Comparison of ENCODE assay signal across 9 cellular contexts in the genomic region with DNA sequence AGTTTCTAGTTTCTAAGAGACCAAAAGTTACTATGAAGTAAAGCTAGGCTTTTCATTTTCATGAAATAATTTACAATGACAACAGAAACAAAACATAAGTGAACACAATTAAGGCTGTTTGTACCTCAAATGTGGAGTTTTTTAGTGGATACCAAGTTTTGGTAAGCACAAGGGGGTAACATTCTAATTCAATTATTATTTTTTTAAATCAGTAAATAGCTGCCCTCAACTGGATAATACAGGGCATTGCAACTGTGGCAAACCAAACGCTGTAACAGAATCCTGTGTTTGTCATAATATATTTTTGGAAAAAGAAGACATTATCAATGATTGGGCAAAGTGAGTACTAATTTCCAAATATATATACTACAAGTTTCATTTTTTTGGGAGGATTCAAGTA.
DNase-seq lines count a peak whose midpoint lies in the region; ATAC-seq and TF ChIP-seq lines count a peak whose summit lies in the region.
"Had no signal": no experiment of that assay in that cellular context is flagged by ENCODE, and none has a peak within 500 bp of the region (broad histone marks: within the 10 kb centered on the region; RNA-seq: fewer than 3 reads in every experiment).

No MANE protein-coding gene starts in this region.

- peak in 1 of 2 donors; percentile 24 for DNase-seq in cardiac muscle cell (ENCODE audit: low read depth in 1 of 2, low spot score in 1 of 2)
- no peak for DNase-seq in Right ventricle myocardium inferior (ENCODE audit: missing footprints)
- DNase-seq in SK-N-MC (ENCODE audit: low read depth, low spot score), result no peak
- DNase-seq in heart right ventricle, result no peak
- no peak for DNase-seq in KBM-7
- no peak for DNase-seq in foreskin melanocyte
- DNase-seq in activated naive CD4-positive, alpha-beta T cell treated with anti-CD3 and anti-CD28 coated beads, Interleukin-2, amount 10 ng/mL, durations not matched to agents 7 days and 5 days, result no peak
- no peak for DNase-seq in OCI-M2 (lab: John Stamatoyannopoulos, UW; ENCODE audit: unreplicated experiment)

- H3K36me3 ChIP-seq in cardiac muscle cell (no peaks in the 10 kb centered on the region), SK-N-MC (ENCODE audit: insufficient read depth, low read length) (no peaks in the 10 kb centered on the region), heart right ventricle (no peaks in the 10 kb centered on the region)

- intact Hi-C loops in Right ventricle myocardium inferior (cut with DNase I) (loop anchor here (10.0 kb wide), 2 partner anchors 621 to 1271 kb away; partner anchors contain the start of gene GATB), heart right ventricle (cut with DNase I) (loop anchor here in 5 of 10 donors (5.0 to 10.0 kb wide), 8 partner anchors 271 to 1271 kb away; partner anchors contain the start of gene GATB (in 1 of the 5))

- H3K4me1 ChIP-seq in cardiac muscle cell (ENCODE audit: low read depth), result peaks cover 8% of the 10 kb centered on the region
- H3K4me1 ChIP-seq in heart right ventricle, result peaks cover 0 to 31% (median 9%) of the 10 kb centered on the region in 9 donors

- ATAC-seq in Right ventricle myocardium inferior (no peak), heart right ventricle (peak in 1 of 8 donors; percentile 47)
- ATAC-seq: naive thymus-derived CD8-positive, alpha-beta T cell had no signal

- H3K27ac Mint-ChIP-seq in activated naive CD4-positive, alpha-beta T cell treated with anti-CD3 and anti-CD28 coated beads, Interleukin-2, amount 10 ng/mL, durations not matched to agents 7 days and 5 days, result no peak overlapping the region

- no peaks in the 10 kb centered on the region for H3K27me3 Mint-ChIP-seq in activated naive CD4-positive, alpha-beta T cell treated with anti-CD3 and anti-CD28 coated beads, Interleukin-2, amount 10 ng/mL, durations not matched to agents 7 days and 5 days
- H3K27me3 Mint-ChIP-seq: naive thymus-derived CD8-positive, alpha-beta T cell had no signal

- H3K9me3 ChIP-seq in cardiac muscle cell (ENCODE audit: low read depth) (no peaks in the 10 kb centered on the region), SK-N-MC (ENCODE audit: low read depth, low read length) (no peaks in the 10 kb centered on the region), heart right ventricle (no peaks in the 10 kb centered on the region)

- peak; percentile 66 for TF ChIP-seq CTCF in cardiac muscle cell (IDR thresholded peaks at IDR 0.05; ENCODE audit: low read depth, low read length)
- peak; percentile 37 to 80 (median 69) for TF ChIP-seq CTCF in heart right ventricle (IDR thresholded peaks at IDR 0.05)

- H3K9me3 Mint-ChIP-seq in activated naive CD4-positive, alpha-beta T cell treated with anti-CD3 and anti-CD28 coated beads, Interleukin-2, amount 10 ng/mL, durations not matched to agents 7 days and 5 days, result no peaks in the 10 kb centered on the region
- H3K9me3 Mint-ChIP-seq: naive thymus-derived CD8-positive, alpha-beta T cell had no signal

- H3K4me3 ChIP-seq in cardiac muscle cell, result no peak overlapping the region
- no peak overlapping the region for H3K4me3 ChIP-seq in SK-N-MC
- H3K4me3 ChIP-seq in heart right ventricle, result no peak overlapping the region

- peak overlapping the region; percentile 37 for H3K9ac ChIP-seq in SK-N-MC (ENCODE audit: insufficient read length)

- peaks cover 30% of the 10 kb centered on the region for H3K4me1 Mint-ChIP-seq in activated naive CD4-positive, alpha-beta T cell treated with anti-CD3 and anti-CD28 coated beads, Interleukin-2, amount 10 ng/mL, durations not matched to agents 7 days and 5 days

- no peaks in the 10 kb centered on the region for H3K27me3 ChIP-seq in cardiac muscle cell
- H3K27me3 ChIP-seq in heart right ventricle, result no peaks in the 10 kb centered on the region

- no peak overlapping the region for H3K27ac ChIP-seq in cardiac muscle cell
- H3K27ac ChIP-seq in SK-N-MC, result no peak overlapping the region
- H3K27ac ChIP-seq in heart right ventricle, result no peak overlapping the region

- 5 to 9% methylated on average over 1 of the region's 1 CpG for WGBS in heart right ventricle, 2 donors

- in situ Hi-C loops in KBM-7 (cut with MboI; ENCODE audit: low pct_unique_long_range_greater_than_20kb, low sequenced_read_pairs), result no loop called here

- CTCF ChIA-PET in activated naive CD4-positive, alpha-beta T cell treated with anti-CD3 and anti-CD28 coated beads, Interleukin-2, amount 10 ng/mL, durations not matched to agents 7 days and 5 days (lab: Charles Lee), result interaction anchor here (1.0 to 1.5 kb wide), 2 partner anchors 95 to 1022 kb away, joined by 3 read pairs; no protein-coding TSS in a partner anchor

- peaks cover 6% of the 10 kb centered on the region for H3K36me3 Mint-ChIP-seq in activated naive CD4-positive, alpha-beta T cell treated with anti-CD3 and anti-CD28 coated beads, Interleukin-2, amount 10 ng/mL, durations not matched to agents 7 days and 5 days

- H3K4me3 Mint-ChIP-seq in activated naive CD4-positive, alpha-beta T cell treated with anti-CD3 and anti-CD28 coated beads, Interleukin-2, amount 10 ng/mL, durations not matched to agents 7 days and 5 days, result no peak overlapping the region
- H3K4me3 Mint-ChIP-seq: naive thymus-derived CD8-positive, alpha-beta T cell had no signal
